Comparison of ENCODE assay signal across 32 cellular contexts in genomic region chr4:186733778-186734177, GRCh38. TPM values are rescaled to one million over a fixed set of nuclear protein-coding genes. Genes with fewer than 3 reads are reported as not detected.
"Had no signal": no experiment of that assay in that cellular context is flagged by ENCODE, and none has a peak within 500 bp of the region (broad histone marks: within the 10 kb centered on the region; RNA-seq: fewer than 3 reads in every experiment).

No MANE protein-coding gene starts in this region.

- H3K9me3 ChIP-seq: gastroesophageal sphincter, left ventricle myocardium inferior, upper lobe of left lung had no signal

- H3K27ac ChIP-seq: brain microvascular endothelial cell, gastroesophageal sphincter, hepatocyte, left ventricle myocardium inferior, neural progenitor cell, parathyroid adenoma, upper lobe of left lung had no signal

- DNase-seq: activated CD4-positive, alpha-beta memory T cell treated with anti-CD3 and anti-CD28 coated beads, Interleukin-2, amount 10 ng/mL, durations not matched to agents 7 days and 5 days; activated CD4-positive, alpha-beta T cell treated with anti-CD3 and anti-CD28 coated beads for 1 hour; activated CD4-positive, alpha-beta T cell treated with anti-CD3 and anti-CD28 coated beads, Interleukin-2, amount 10 ng/mL, durations not matched to agents 7 days and 5 days; activated CD8-positive, alpha-beta memory T cell treated with anti-CD3 and anti-CD28 coated beads, Interleukin-2, amount 50 U/mL, for 48 hours; activated gamma-delta T cell treated with Interleukin-2 at 50 U/mL for 16 hours; activated naive CD4-positive, alpha-beta T cell treated with anti-CD3 and anti-CD28 coated beads, Interleukin-2, amount 50 U/mL, for 16 hours; activated T-cell treated with anti-CD3 and anti-CD28 coated beads, Interleukin-2, amount 50 U/mL, for 24 hours; amniotic stem cell; brain microvascular endothelial cell; caudate nucleus; cortex of kidney; effector memory CD8-positive, alpha-beta T cell; erythroblast; islet precursor cell; left ventricle myocardium inferior; naive B cell; occipital lobe; right cardiac atrium; stimulated activated CD4-positive, alpha-beta T cell treated with anti-CD3 and anti-CD28 coated beads, Interleukin-4, amount 100 ng/mL, for 24 hours; stimulated activated CD8-positive, alpha-beta memory T cell treated with anti-CD3 and anti-CD28 coated beads, Interleukin-4, amount 100 ng/mL, for 48 hours; stimulated activated naive CD8-positive, alpha-beta T cell treated with anti-CD3 and anti-CD28 coated beads, Interleukin-15, amount 100 ng/mL, for 72 hours; substantia nigra; T-helper 17 cell; T1000; upper lobe of left lung had no signal

- H3K4me1 Mint-ChIP-seq: activated CD4-positive, alpha-beta memory T cell treated with anti-CD3 and anti-CD28 coated beads, Interleukin-2, amount 10 ng/mL, durations not matched to agents 7 days and 5 days; activated CD4-positive, alpha-beta T cell treated with anti-CD3 and anti-CD28 coated beads, Interleukin-2, amount 10 ng/mL, durations not matched to agents 7 days and 5 days; naive B cell; stimulated activated memory B cell treated with anti-CD40 and anti-IgM and Interleukin-4, amounts not matched to agents 10 μg/mL and 1 μg/mL and 100 μg/mL, for 72 hours; stimulated activated naive CD8-positive, alpha-beta T cell treated with anti-CD3 and anti-CD28 coated beads, Interleukin-15, amount 100 ng/mL, for 72 hours; T-helper 17 cell had no signal

- ATAC-seq: effector memory CD8-positive, alpha-beta T cell; gastroesophageal sphincter; right cardiac atrium; stimulated activated memory B cell treated with anti-CD40 and anti-IgM and Interleukin-4, amounts not matched to agents 10 μg/mL and 1 μg/mL and 100 μg/mL, for 72 hours; stimulated activated naive CD8-positive, alpha-beta T cell treated with anti-CD3 and anti-CD28 coated beads, Interleukin-15, amount 100 ng/mL, for 72 hours; T-helper 17 cell had no signal

- FAIRE-seq: astrocyte had no signal

- H3K27me3 Mint-ChIP-seq: activated CD4-positive, alpha-beta memory T cell treated with anti-CD3 and anti-CD28 coated beads, Interleukin-2, amount 10 ng/mL, durations not matched to agents 7 days and 5 days; stimulated activated memory B cell treated with anti-CD40 and anti-IgM and Interleukin-4, amounts not matched to agents 10 μg/mL and 1 μg/mL and 100 μg/mL, for 72 hours had no signal

- H3K4me3 Mint-ChIP-seq: activated CD4-positive, alpha-beta memory T cell treated with anti-CD3 and anti-CD28 coated beads, Interleukin-2, amount 10 ng/mL, durations not matched to agents 7 days and 5 days; activated CD4-positive, alpha-beta T cell treated with anti-CD3 and anti-CD28 coated beads, Interleukin-2, amount 10 ng/mL, durations not matched to agents 7 days and 5 days; activated T-cell treated with anti-CD3 and anti-CD28 coated beads, Interleukin-2, amount 50 U/mL, for 24 hours; effector memory CD8-positive, alpha-beta T cell; naive B cell; neural progenitor cell; stimulated activated memory B cell treated with anti-CD40 and anti-IgM and Interleukin-4, amounts not matched to agents 10 μg/mL and 1 μg/mL and 100 μg/mL, for 72 hours; stimulated activated naive CD8-positive, alpha-beta T cell treated with anti-CD3 and anti-CD28 coated beads, Interleukin-15, amount 100 ng/mL, for 72 hours; T-helper 17 cell had no signal

- H3K36me3 Mint-ChIP-seq: naive B cell; neural progenitor cell; stimulated activated memory B cell treated with anti-CD40 and anti-IgM and Interleukin-4, amounts not matched to agents 10 μg/mL and 1 μg/mL and 100 μg/mL, for 72 hours had no signal

- H3K36me3 ChIP-seq: brain microvascular endothelial cell, gastroesophageal sphincter, left ventricle myocardium inferior, neural progenitor cell, upper lobe of left lung had no signal

- H3K4me1 ChIP-seq: gastroesophageal sphincter, left ventricle myocardium inferior, parathyroid adenoma, upper lobe of left lung had no signal

- H3K27ac Mint-ChIP-seq: activated CD4-positive, alpha-beta memory T cell treated with anti-CD3 and anti-CD28 coated beads, Interleukin-2, amount 10 ng/mL, durations not matched to agents 7 days and 5 days; activated CD4-positive, alpha-beta T cell treated with anti-CD3 and anti-CD28 coated beads, Interleukin-2, amount 10 ng/mL, durations not matched to agents 7 days and 5 days; activated T-cell treated with anti-CD3 and anti-CD28 coated beads, Interleukin-2, amount 50 U/mL, for 24 hours; effector memory CD8-positive, alpha-beta T cell; naive B cell; neural progenitor cell; stimulated activated memory B cell treated with anti-CD40 and anti-IgM and Interleukin-4, amounts not matched to agents 10 μg/mL and 1 μg/mL and 100 μg/mL, for 72 hours; stimulated activated naive CD8-positive, alpha-beta T cell treated with anti-CD3 and anti-CD28 coated beads, Interleukin-15, amount 100 ng/mL, for 72 hours; T-helper 17 cell had no signal

- H3K9me3 Mint-ChIP-seq: activated CD4-positive, alpha-beta T cell treated with anti-CD3 and anti-CD28 coated beads, Interleukin-2, amount 10 ng/mL, durations not matched to agents 7 days and 5 days; neural progenitor cell; stimulated activated naive CD8-positive, alpha-beta T cell treated with anti-CD3 and anti-CD28 coated beads, Interleukin-15, amount 100 ng/mL, for 72 hours had no signal

- H3K4me3 ChIP-seq: gastroesophageal sphincter, hepatocyte, left ventricle myocardium inferior, lung, neural progenitor cell, upper lobe of left lung had no signal

- H3K27me3 ChIP-seq: brain microvascular endothelial cell, gastroesophageal sphincter, hepatocyte, neural progenitor cell, upper lobe of left lung had no signal

RNA-seq across cellular contexts. Expression of gene FAT1, which starts 10.1 kb away (rescaled TPM):
- total RNA-seq: T-helper 17 cell had no signal
